Comparison of ENCODE assay signal across 10 cellular contexts in the genomic region with DNA sequence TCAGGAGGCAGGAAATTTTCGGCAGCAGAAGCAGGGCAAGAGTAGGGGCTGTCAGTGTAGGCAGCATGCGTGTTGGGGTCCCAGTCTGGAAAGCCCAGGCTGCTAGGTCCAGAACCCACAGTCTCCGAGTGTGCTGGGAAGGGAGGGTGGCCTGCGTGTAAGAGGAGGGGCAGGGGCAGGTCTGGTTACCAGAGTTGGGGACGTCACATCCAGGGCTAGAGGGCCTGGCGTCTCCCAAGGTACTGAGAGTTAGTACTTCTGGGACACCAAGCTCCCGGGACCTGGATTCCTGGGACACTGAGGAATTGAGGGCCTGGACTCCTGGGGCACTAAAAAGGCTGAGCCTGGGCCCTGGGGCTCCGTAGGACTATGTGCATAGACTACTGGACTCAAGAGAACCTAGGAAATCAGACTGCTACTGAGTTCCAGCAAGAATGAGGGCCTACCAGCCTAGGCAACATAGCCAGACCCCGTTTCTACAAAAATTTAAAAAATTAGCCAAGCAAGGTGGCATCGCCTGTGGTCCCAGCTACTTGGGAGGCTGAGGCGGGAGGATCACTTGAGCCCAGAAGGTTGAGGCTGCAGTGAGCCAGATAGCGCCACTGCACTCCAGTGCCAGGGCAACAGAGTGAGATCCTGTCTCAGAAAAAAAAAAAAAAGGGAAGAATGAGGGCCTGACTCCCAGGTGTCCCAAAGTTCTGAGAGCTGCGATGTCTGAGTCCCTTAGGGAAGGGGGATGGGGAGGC. TPM values are rescaled to one million over a fixed set of nuclear protein-coding genes. Genes with fewer than 3 reads are reported as not detected.
DNase-seq lines count a peak whose midpoint lies in the region; ATAC-seq and TF ChIP-seq lines count a peak whose summit lies in the region.
"Had no signal": no experiment of that assay in that cellular context is flagged by ENCODE, and none has a peak within 500 bp of the region (broad histone marks: within the 10 kb centered on the region; RNA-seq: fewer than 3 reads in every experiment).

No MANE protein-coding gene starts in this region.

- intact Hi-C loops in transverse colon (cut with DNase I; ENCODE audit: low total_unique reads), result no loop called here

- TF ChIP-seq CTCF in brain microvascular endothelial cell (IDR thresholded peaks at IDR 0.05; ENCODE audit: low read depth, low read length, missing control alignments) (no peak), transverse colon (IDR thresholded peaks at IDR 0.05) (no peak)

- H3K4me1 ChIP-seq in mesodermal cell (ENCODE audit: control insufficient read depth, insufficient read depth, low read length, poor library complexity, severe bottlenecking), result peaks cover 20% of the 10 kb centered on the region
- peaks cover 9 to 22% (median 14%) of the 10 kb centered on the region in 4 donors for H3K4me1 ChIP-seq in transverse colon

- TF ChIP-seq POLR2A in transverse colon (IDR thresholded peaks at IDR 0.05), result no peak

- WGBS in mesodermal cell (ENCODE audit: insufficient coverage in 2 of 2), 2 experiments, result 93 to 95% methylated on average over 11 to 12 of the region's 13 CpGs
- 79 to 90% methylated on average over 5 to 12 of the region's 13 CpGs for WGBS in transverse colon (ENCODE audit: low coverage in 1 of 2), 2 donors

- H3K9me3 Mint-ChIP-seq in activated naive CD4-positive, alpha-beta T cell treated with anti-CD3 and anti-CD28 coated beads, Interleukin-2, amount 10 ng/mL, durations not matched to agents 7 days and 5 days, result no peaks in the 10 kb centered on the region

- CTCF ChIA-PET in activated naive CD4-positive, alpha-beta T cell treated with anti-CD3 and anti-CD28 coated beads, Interleukin-2, amount 10 ng/mL, durations not matched to agents 7 days and 5 days (lab: Charles Lee), result no interaction called here

- ATAC-seq in GM21576 (IDR thresholded peaks at IDR 0.05; ENCODE audit: unreplicated experiment), result no peak
- ATAC-seq in HG03521 (IDR thresholded peaks at IDR 0.05; ENCODE audit: unreplicated experiment), result no peak

- H3K4me3 ChIP-seq in brain microvascular endothelial cell (ENCODE audit: low read depth, low read length) (peak overlapping the region; percentile 74), mesodermal cell (ENCODE audit: extremely low read depth, insufficient read depth, low read length, poor library complexity, severe bottlenecking) (peak overlapping the region; percentile 80), transverse colon (peak overlapping the region in 3 of 4 donors; percentile 58 to 73 (median 67))

- H3K4me1 Mint-ChIP-seq in activated naive CD4-positive, alpha-beta T cell treated with anti-CD3 and anti-CD28 coated beads, Interleukin-2, amount 10 ng/mL, durations not matched to agents 7 days and 5 days, result peaks cover 46% of the 10 kb centered on the region

- no peak for DNase-seq in activated naive CD4-positive, alpha-beta T cell treated with anti-CD3 and anti-CD28 coated beads, Interleukin-2, amount 10 ng/mL, durations not matched to agents 7 days and 5 days
- DNase-seq in activated naive CD4-positive, alpha-beta T cell treated with anti-CD3 and anti-CD28 coated beads, Interleukin-2, amount 50 U/mL, for 16 hours, result no peak
- DNase-seq in brain microvascular endothelial cell (no peak), transverse colon (no peak), AML-193 (lab: John Stamatoyannopoulos, UW) (no peak)
- DNase-seq: DMS 273 treated with DMSO at 0.1 percent for 48 hours, retina had no signal

- TF ChIP-seq EP300 in transverse colon (IDR thresholded peaks at IDR 0.05; ENCODE audit: low read depth), result no peak

- no peaks in the 10 kb centered on the region for H3K27me3 Mint-ChIP-seq in activated naive CD4-positive, alpha-beta T cell treated with anti-CD3 and anti-CD28 coated beads, Interleukin-2, amount 10 ng/mL, durations not matched to agents 7 days and 5 days

- in situ Hi-C loops in brain microvascular endothelial cell (cut with HindIII; ENCODE audit: low pct_ligation_motif_present, low sequenced_read_pairs) (no loop called here), transverse colon (cut with MboI; ENCODE audit: low pct_ligation_motif_present in 1 of 4, low pct_unique_long_range_greater_than_20kb in 1 of 4, low sequenced_read_pairs in 3 of 4) (no loop called here)

- peak overlapping the region; percentile 98 for H3K27ac Mint-ChIP-seq in activated naive CD4-positive, alpha-beta T cell treated with anti-CD3 and anti-CD28 coated beads, Interleukin-2, amount 10 ng/mL, durations not matched to agents 7 days and 5 days

- H3K36me3 ChIP-seq in brain microvascular endothelial cell (replicated peaks), result peaks cover 17% of the 10 kb centered on the region
- peaks cover 51% of the 10 kb centered on the region for H3K36me3 ChIP-seq in mesodermal cell (ENCODE audit: control insufficient read depth, insufficient read depth, low read length)
- peaks cover 0 to 15% (median 7%) of the 10 kb centered on the region in 4 donors for H3K36me3 ChIP-seq in transverse colon

- H3K9me3 ChIP-seq in mesodermal cell (ENCODE audit: control insufficient read depth, low read length) (no peaks in the 10 kb centered on the region), transverse colon (no peaks in the 10 kb centered on the region)

- H3K27ac ChIP-seq in brain microvascular endothelial cell, result no peak overlapping the region
- no peak overlapping the region for H3K27ac ChIP-seq in mesodermal cell (ENCODE audit: low read depth, low read length, severe bottlenecking)
- peak overlapping the region; percentile 88 to 97 (median 92) for H3K27ac ChIP-seq in transverse colon

- peaks cover 38% of the 10 kb centered on the region for H3K36me3 Mint-ChIP-seq in activated naive CD4-positive, alpha-beta T cell treated with anti-CD3 and anti-CD28 coated beads, Interleukin-2, amount 10 ng/mL, durations not matched to agents 7 days and 5 days

- H3K27me3 ChIP-seq in brain microvascular endothelial cell (replicated peaks) (no peaks in the 10 kb centered on the region), transverse colon (no peaks in the 10 kb centered on the region)

- H3K4me3 Mint-ChIP-seq in activated naive CD4-positive, alpha-beta T cell treated with anti-CD3 and anti-CD28 coated beads, Interleukin-2, amount 10 ng/mL, durations not matched to agents 7 days and 5 days, result peak overlapping the region; percentile 84

RNA-seq across cellular contexts. Expression of a gene that starts 2.5 kb away (rescaled TPM):
- polyA plus RNA-seq in mesodermal cell (2013, experiment 1 of 2), result 5.4 TPM
- polyA plus RNA-seq in mesodermal cell (2013, experiment 2 of 2), result 7.5 TPM
- 10 to 100 TPM in 3 of 4 donors, 1 to 10 TPM in 1; 7.5 to 29.5 (median 13.1) TPM for total RNA-seq in transverse colon

RNA-seq across cellular contexts. Expression of a gene that starts 4.5 kb away (rescaled TPM):
- polyA plus RNA-seq in mesodermal cell (2013, experiment 1 of 2), result 1.1 TPM
- polyA plus RNA-seq in mesodermal cell (2013, experiment 2 of 2), result 1.2 TPM
- 1 to 10 TPM in 1 of 4 donors, not detected in 3; 9.4 TPM for total RNA-seq in transverse colon

RNA-seq across cellular contexts. Expression of a gene that starts 10.2 kb away (rescaled TPM):
- polyA plus RNA-seq in mesodermal cell (2013, experiment 1 of 2), result 0.70 TPM
- polyA plus RNA-seq in mesodermal cell (2013, experiment 2 of 2), result 0.76 TPM
- total RNA-seq in transverse colon, result 10 to 100 TPM; 25.6 to 81.5 (median 52.2) TPM

RNA-seq across cellular contexts. Expression of a gene that starts 29.5 kb away (rescaled TPM):
- polyA plus RNA-seq in mesodermal cell (2013, experiment 1 of 2), result 120 TPM
- polyA plus RNA-seq in mesodermal cell (2013, experiment 2 of 2), result 84.8 TPM
- total RNA-seq in transverse colon, result 10 to 100 TPM in 1 of 4 donors, 1 to 10 TPM in 2, under 1 TPM in 1; 1.00 to 10.5 (median 4.5) TPM

RNA-seq across cellular contexts. Expression of a gene that starts 38.3 kb away (rescaled TPM):
- 23.4 TPM for polyA plus RNA-seq in mesodermal cell (2013, experiment 1 of 2)
- polyA plus RNA-seq in mesodermal cell (2013, experiment 2 of 2), result 18.7 TPM
- total RNA-seq in transverse colon, result 10 to 100 TPM; 12.1 to 48.6 (median 16.6) TPM

Comparison
In these comparisons a context has a peak if more than half of its experiments do, and no peak if none do; other contexts are left out.
1. H3K27ac ChIP-seq: peak in transverse colon (4 of 4); none in brain microvascular endothelial cell (single experiment) and mesodermal cell (single experiment).
2. Peak in every context shown above with its lines, with median percentiles within 50 percentile points of each other: H3K4me3 ChIP-seq.